ENCODE assay signal across 9 cellular contexts in the genomic region with DNA sequence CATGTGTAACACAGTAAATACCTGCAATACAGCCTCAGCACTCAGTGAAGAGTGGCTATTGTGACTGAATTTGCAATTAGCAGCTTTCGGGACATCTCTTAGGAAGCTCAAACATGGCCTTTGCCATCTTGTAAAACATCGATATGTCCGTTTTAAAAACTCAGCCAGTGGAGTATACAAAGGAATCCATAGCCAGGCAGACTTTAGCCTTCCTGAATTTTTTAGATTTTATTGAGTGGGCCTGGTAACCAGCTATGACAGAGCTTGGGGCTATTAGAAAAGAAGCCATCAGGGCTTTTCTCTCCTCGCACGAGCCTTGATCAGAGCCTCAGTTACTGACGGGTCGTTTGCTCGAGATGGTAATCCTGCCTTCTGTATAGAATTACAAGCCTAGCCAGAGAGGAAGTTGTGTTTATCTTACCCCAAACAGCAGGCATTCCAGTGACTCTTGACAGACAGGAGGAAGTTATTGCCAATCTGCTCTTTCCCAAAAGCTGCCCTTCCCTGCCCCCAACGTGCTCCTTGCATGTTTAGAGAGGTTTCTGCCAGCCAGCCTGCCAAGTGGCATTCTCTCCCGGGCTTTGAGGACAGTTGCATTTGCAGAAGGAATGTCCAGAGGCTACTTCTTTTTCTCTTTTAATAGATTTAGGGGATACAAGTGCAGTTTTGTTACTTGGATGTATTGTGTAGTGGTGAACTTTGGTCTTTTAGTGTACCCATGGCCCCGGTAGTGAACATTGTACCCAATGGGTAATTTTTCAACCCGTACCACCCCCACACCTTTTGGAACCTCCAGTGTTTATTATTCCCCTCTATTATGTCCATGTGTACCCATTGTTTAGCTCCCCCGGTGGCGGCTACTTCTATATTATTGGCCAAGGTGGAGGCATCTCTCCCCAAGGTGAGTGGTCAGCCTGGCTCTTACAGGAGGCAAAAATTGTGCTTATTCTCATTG. TPM values are rescaled to one million over a fixed set of nuclear protein-coding genes. Genes with fewer than 3 reads are reported as not detected.
DNase-seq lines count a peak whose midpoint lies in the region; TF ChIP-seq lines count a peak whose summit lies in the region.
"Had no signal": no experiment of that assay in that cellular context is flagged by ENCODE, and none has a peak within 500 bp of the region (broad histone marks: within the 10 kb centered on the region; RNA-seq: fewer than 3 reads in every experiment).

No MANE protein-coding gene starts in this region.

- intact Hi-C loops in vagina (cut with DNase I), result no loop called here
- intact Hi-C loops in CD4-positive, alpha-beta memory T cell (cut with micrococcal nuclease), result no loop called here

- H3K9me3 ChIP-seq in vagina (no peaks in the 10 kb centered on the region), tibial nerve (peaks cover 0 to 4% (median 0%) of the 10 kb centered on the region in 4 donors)
- H3K9me3 ChIP-seq in CD4-positive, alpha-beta memory T cell (ENCODE audit: control insufficient read depth in 1 of 2, low read length in 2 of 2), result no peaks in the 10 kb centered on the region

- peaks cover 5% of the 10 kb centered on the region for H3K36me3 Mint-ChIP-seq in chondrocyte (ENCODE audit: low read depth)
- H3K36me3 Mint-ChIP-seq in CD4-positive, alpha-beta memory T cell, result peaks cover 8 to 35% of the 10 kb centered on the region in 2 donors

- peak overlapping the region; percentile 25 for H3K27ac ChIP-seq in vagina
- H3K27ac ChIP-seq in tibial nerve, result peak overlapping the region in 1 of 4 donors; percentile 23
- H3K27ac ChIP-seq in CD4-positive, alpha-beta memory T cell (ENCODE audit: low read depth, low read length), result no peak overlapping the region

- POLR2A ChIA-PET in CD4-positive, alpha-beta memory T cell (lab: Charles Lee; ENCODE audit: partially characterized antibody), result interaction anchor here (1.1 kb wide), 1 partner anchor 41 kb away, joined by 3 read pairs; the partner anchor contains the start of gene ITPR1

- peak overlapping the region; percentile 83 for H3K27ac Mint-ChIP-seq in chondrocyte (ENCODE audit: unreplicated experiment)
- H3K27ac Mint-ChIP-seq in CD4-positive, alpha-beta memory T cell, result peak overlapping the region in 1 of 7 donors; percentile 69
- H3K27ac Mint-ChIP-seq: activated naive CD8-positive, alpha-beta T cell treated with anti-CD3 and anti-CD28 coated beads for 36 hours had no signal

- no peaks in the 10 kb centered on the region for H3K27me3 Mint-ChIP-seq in chondrocyte (ENCODE audit: low read depth)
- H3K27me3 Mint-ChIP-seq in CD4-positive, alpha-beta memory T cell, result no peaks in the 10 kb centered on the region
- H3K27me3 Mint-ChIP-seq: activated naive CD8-positive, alpha-beta T cell treated with anti-CD3 and anti-CD28 coated beads for 36 hours had no signal

- H3K36me3 ChIP-seq in vagina (no peaks in the 10 kb centered on the region), tibial nerve (no peaks in the 10 kb centered on the region)
- H3K36me3 ChIP-seq in CD4-positive, alpha-beta memory T cell (ENCODE audit: insufficient read depth, low read length), result no peaks in the 10 kb centered on the region

- peak overlapping the region; percentile 48 for H3K4me3 Mint-ChIP-seq in chondrocyte (ENCODE audit: unreplicated experiment)
- H3K4me3 Mint-ChIP-seq in CD4-positive, alpha-beta memory T cell, result no peak overlapping the region
- H3K4me3 Mint-ChIP-seq: activated naive CD8-positive, alpha-beta T cell treated with anti-CD3 and anti-CD28 coated beads for 36 hours had no signal

- no peak for TF ChIP-seq POLR2A in vagina (IDR thresholded peaks at IDR 0.05)
- TF ChIP-seq POLR2A in tibial nerve (IDR thresholded peaks at IDR 0.05), result no peak

- H3K9me3 Mint-ChIP-seq in chondrocyte (ENCODE audit: low read depth), result peaks cover 14% of the 10 kb centered on the region
- H3K9me3 Mint-ChIP-seq in CD4-positive, alpha-beta memory T cell, result peaks cover 0 to 8% (median 5%) of the 10 kb centered on the region in 8 donors

- no peak overlapping the region for H3K4me3 ChIP-seq in vagina
- no peak overlapping the region for H3K4me3 ChIP-seq in tibial nerve
- H3K4me3 ChIP-seq in CD4-positive, alpha-beta memory T cell (ENCODE audit: low read length in 2 of 2), result no peak overlapping the region

- no peak for TF ChIP-seq EP300 in tibial nerve (IDR thresholded peaks at IDR 0.05)

- TF ChIP-seq CTCF in chondrocyte (IDR thresholded peaks at IDR 0.05) (peak; percentile 49), vagina (IDR thresholded peaks at IDR 0.05) (no peak), tibial nerve (IDR thresholded peaks at IDR 0.05) (no peak)

- CTCF ChIA-PET in CD4-positive, alpha-beta memory T cell (lab: Charles Lee; ENCODE audit: partially characterized antibody), result interaction anchor here (1.4 kb wide), 1 partner anchor 10 kb away, joined by 3 read pairs; no protein-coding TSS in a partner anchor

- peaks cover 56% of the 10 kb centered on the region for H3K4me1 Mint-ChIP-seq in chondrocyte (ENCODE audit: low read depth)
- peaks cover 6 to 49% (median 14%) of the 10 kb centered on the region in 4 donors for H3K4me1 Mint-ChIP-seq in CD4-positive, alpha-beta memory T cell

- H3K27me3 ChIP-seq in vagina (no peaks in the 10 kb centered on the region), tibial nerve (no peaks in the 10 kb centered on the region)
- H3K27me3 ChIP-seq in CD4-positive, alpha-beta memory T cell (ENCODE audit: insufficient read depth, low read length), result no peaks in the 10 kb centered on the region

- H3K4me1 ChIP-seq in vagina (peaks cover 45% of the 10 kb centered on the region), tibial nerve (peaks cover 0 to 10% (median 2%) of the 10 kb centered on the region in 4 donors)
- no peaks in the 10 kb centered on the region for H3K4me1 ChIP-seq in CD4-positive, alpha-beta memory T cell (ENCODE audit: insufficient read depth, low read length)

- DNase-seq in NCI-H510A treated with DMSO at 0.1 percent for 48 hours (lab: John Stamatoyannopoulos, UW) (peak; percentile 16), NCI-H510A (lab: John Stamatoyannopoulos, UW) (no peak), chondrocyte (ENCODE audit: low spot score) (no peak), medulla oblongata (ENCODE audit: extremely low spot score) (peak; percentile 46), vagina (ENCODE audit: extremely low spot score in 2 of 2) (no peak), tibial nerve (ENCODE audit: low spot score in 2 of 2) (no peak), NCI-H2029 treated with DMSO at 0.1 percent for 48 hours (lab: John Stamatoyannopoulos, UW) (no peak)
- no peak for DNase-seq in CD4-positive, alpha-beta memory T cell
- DNase-seq: activated naive CD8-positive, alpha-beta T cell treated with anti-CD3 and anti-CD28 coated beads for 36 hours had no signal

- WGBS in tibial nerve, 2 donors, result 44 to 54% methylated on average over 12 to 14 of the region's 14 CpGs

RNA-seq across cellular contexts. Expression of gene ITPR1, which starts 40.6 kb away (rescaled TPM):
- total RNA-seq in chondrocyte (44.7 to 77.9 TPM (median 45.0 TPM) in 3 replicates), vagina (108 TPM), tibial nerve (10 to 100 TPM; 56.1 to 71.2 (median 61.9) TPM)
- 10 to 100 TPM; 72.4 to 72.8 TPM for total RNA-seq in CD4-positive, alpha-beta memory T cell
- polyA plus RNA-seq in CD4-positive, alpha-beta memory T cell, result 10 to 100 TPM in 1 of 2 donors, 1 to 10 TPM in 1; 6.1 to 16.0 TPM

Comparison
In these comparisons a context has a peak if more than half of its experiments do, and no peak if none do; other contexts are left out.
1. DNase-seq: peak in NCI-H510A treated with DMSO at 0.1 percent for 48 hours (single experiment) and medulla oblongata (single experiment); none in NCI-H510A (single experiment), chondrocyte (single experiment), vagina (0 of 2), tibial nerve (0 of 2), NCI-H2029 treated with DMSO at 0.1 percent for 48 hours (single experiment) and CD4-positive, alpha-beta memory T cell (0 of 5).